In genomic region chr6:79536969-79537747, GRCh38 we compare ENCODE assay signal across 8 cellular contexts. TPM values are rescaled to one million over a fixed set of nuclear protein-coding genes. Genes with fewer than 3 reads are reported as not detected.
DNase-seq lines count a peak whose midpoint lies in the region; ATAC-seq and TF ChIP-seq lines count a peak whose summit lies in the region.

TSS of gene LCA5 (minus strand) at chr6:79537430. CDS start at chr6:79518894, 18,536 bp downstream.

- H3K27me3 ChIP-seq in HUES64 (ENCODE audit: insufficient read depth, low read length) (no peaks in the 10 kb centered on the region), PC-3 (ENCODE audit: low read length) (no peaks in the 10 kb centered on the region), fibroblast of lung (ENCODE audit: control insufficient read depth, insufficient read depth, low read length) (no peaks in the 10 kb centered on the region)

- intact Hi-C loops in PC-3 (cut with micrococcal nuclease): loop anchor here (1.0 to 5.0 kb wide), 4 partner anchors 70 to 460 kb away; partner anchors contain the start of genes HMGN3 and PHIP

- TF ChIP-seq CTCF in PC-3 (conservative IDR thresholded peaks at IDR 0.05; ENCODE audit: low read depth, low read length): no peak
- TF ChIP-seq CTCF in fibroblast of lung (conservative IDR thresholded peaks at IDR 0.05 in 1 of 2, IDR thresholded peaks at IDR 0.05 in 1 of 2; ENCODE audit: low read depth in 1 of 2, low read length in 2 of 2): no peak

- CTCF ChIA-PET in PC-3 (lab: Charles Lee): interaction anchor here (0.7 kb wide), 1 partner anchor 52 kb away, joined by 3 read pairs; no protein-coding TSS in a partner anchor

- peaks cover 19% of the 10 kb centered on the region for H3K27me3 Mint-ChIP-seq in activated T-cell treated with anti-CD3 and anti-CD28 coated beads, Interleukin-2, amount 50 U/mL, for 72 hours (ENCODE audit: low read depth)

- ATAC-seq in GM21528 (IDR thresholded peaks at IDR 0.05; ENCODE audit: low FRiP score, unreplicated experiment): peak; percentile 100
- peak; percentile 95 for ATAC-seq in PC-3
- ATAC-seq in activated T-cell treated with anti-CD3 and anti-CD28 coated beads, Interleukin-2, amount 50 U/mL, for 72 hours (replicated peaks in 1 of 2): peak; percentile 99

- H3K9ac ChIP-seq in HUES64 (ENCODE audit: low read depth, low read length): peak within 1 kb of the TSS; percentile 79
- peak within 1 kb of the TSS; percentile 71 for H3K9ac ChIP-seq in PC-3 (ENCODE audit: low read length)
- H3K9ac ChIP-seq in fibroblast of lung (ENCODE audit: insufficient read depth, low read length): peak within 1 kb of the TSS; percentile 89

- H3F3A ChIP-seq in PC-3 (ENCODE audit: low read length, unreplicated experiment): no peaks in the 10 kb centered on the region

- H3K9me3 Mint-ChIP-seq in activated T-cell treated with anti-CD3 and anti-CD28 coated beads, Interleukin-2, amount 50 U/mL, for 72 hours: no peaks in the 10 kb centered on the region

- no peaks in the 10 kb centered on the region for H4K20me1 ChIP-seq in PC-3 (ENCODE audit: low read length)
- no peaks in the 10 kb centered on the region for H4K20me1 ChIP-seq in fibroblast of lung (ENCODE audit: control insufficient read depth, extremely low read depth, insufficient read depth, low read length)

- no peaks in the 10 kb centered on the region for H3K36me3 Mint-ChIP-seq in activated T-cell treated with anti-CD3 and anti-CD28 coated beads, Interleukin-2, amount 50 U/mL, for 72 hours (ENCODE audit: insufficient read depth in 2 of 2)

- H3K4me3 ChIP-seq in HUES64 (ENCODE audit: low read length) (peak within 1 kb of the TSS; percentile 75), PC-3 (ENCODE audit: low read length) (peak within 1 kb of the TSS; percentile 93), fibroblast of lung (replicated peaks in 1 of 4; ENCODE audit: control extremely low read depth in 1 of 4, insufficient read depth in 1 of 4, low read depth in 3 of 4, low read length in 4 of 4) (peak within 1 kb of the TSS; percentile 80 to 93 (median 86))

- H3K27ac ChIP-seq in HUES64 (ENCODE audit: low read depth, low read length): peak within 1 kb of the TSS; percentile 86
- peak within 1 kb of the TSS; percentile 41 for H3K27ac ChIP-seq in PC-3 (ENCODE audit: low read length)
- peak within 1 kb of the TSS; percentile 93 for H3K27ac ChIP-seq in fibroblast of lung (ENCODE audit: insufficient read depth, low read length)

- H3K4me2 ChIP-seq in PC-3 (ENCODE audit: low read length) (peak within 1 kb of the TSS; percentile 88), fibroblast of lung (ENCODE audit: extremely low read depth, insufficient read depth, low read length) (peak within 1 kb of the TSS; percentile 94)

- no peak within 1 kb of the TSS for H3K27ac Mint-ChIP-seq in activated T-cell treated with anti-CD3 and anti-CD28 coated beads, Interleukin-2, amount 50 U/mL, for 72 hours

- H3K4me1 Mint-ChIP-seq in activated T-cell treated with anti-CD3 and anti-CD28 coated beads, Interleukin-2, amount 50 U/mL, for 72 hours (ENCODE audit: low read depth): no peaks in the 10 kb centered on the region

- DNase-seq in DMS153 treated with DMSO at 0.1 percent for 48 hours (lab: John Stamatoyannopoulos, UW; ENCODE audit: unreplicated experiment) (peak; percentile 100), PC-3 (peak; percentile 92), fibroblast of lung (ENCODE audit: low read depth in 2 of 2) (peak; percentile 97 to 98), myocyte (ENCODE audit: low read depth) (peak; percentile 99)
- DNase-seq in activated T-cell treated with anti-CD3 and anti-CD28 coated beads, Interleukin-2, amount 50 U/mL, for 72 hours: peak; percentile 82 to 89
- DNase-seq in stimulated activated CD8-positive, alpha-beta memory T cell treated with anti-CD3 and anti-CD28 coated beads, Interleukin-7, amount 100 ng/mL, for 24 hours (ENCODE audit: low read depth): peak; percentile 48

- H3K79me2 ChIP-seq in PC-3 (ENCODE audit: low read length): no peaks in the 10 kb centered on the region
- H3K79me2 ChIP-seq in fibroblast of lung (ENCODE audit: control insufficient read depth, insufficient read depth, low read length): no peaks in the 10 kb centered on the region

- POLR2A ChIA-PET in PC-3 (lab: Charles Lee; ENCODE audit: unreplicated experiment): interaction anchor here (0.5 to 0.6 kb wide), 4 partner anchors 8 to 320 kb away, joined by 3 to 6 read pairs (median 4); no protein-coding TSS in a partner anchor

- H3K4me1 ChIP-seq in HUES64 (ENCODE audit: insufficient read depth, low read length) (peaks cover 14% of the 10 kb centered on the region), PC-3 (ENCODE audit: insufficient read depth, low read length) (no peaks in the 10 kb centered on the region), fibroblast of lung (ENCODE audit: control insufficient read depth, extremely low read depth, insufficient read depth, low read length) (no peaks in the 10 kb centered on the region)

- WGBS in HUES64: under 1% methylated on average over 55 of the region's 55 CpGs

- H3K36me3 ChIP-seq in HUES64 (ENCODE audit: insufficient read depth, low read length) (peaks cover 5% of the 10 kb centered on the region; the same call in 1 of the 2 replicates), PC-3 (ENCODE audit: low read depth, low read length) (no peaks in the 10 kb centered on the region), fibroblast of lung (ENCODE audit: control insufficient read depth, insufficient read depth, low read length) (no peaks in the 10 kb centered on the region)

- no peak within 1 kb of the TSS for H3K4me3 Mint-ChIP-seq in activated T-cell treated with anti-CD3 and anti-CD28 coated beads, Interleukin-2, amount 50 U/mL, for 72 hours

- H2AFZ ChIP-seq in PC-3 (ENCODE audit: low read length) (peak within 1 kb of the TSS; percentile 98), fibroblast of lung (ENCODE audit: low read length) (peak within 1 kb of the TSS; percentile 77)

- H3K9me3 ChIP-seq in HUES64 (ENCODE audit: insufficient read depth, low read depth, low read length) (no peaks in the 10 kb centered on the region), PC-3 (ENCODE audit: low read length) (no peaks in the 10 kb centered on the region), fibroblast of lung (ENCODE audit: control insufficient read depth, insufficient read depth, low read depth, low read length) (no peaks in the 10 kb centered on the region)

- H3K9me2 ChIP-seq in PC-3 (replicated peaks; ENCODE audit: low read length): no peaks in the 10 kb centered on the region

- BruUV-seq in PC-3 (replicated peaks; lab: Mats Ljungman, UMichigan): no TSS peak

RNA-seq across cellular contexts. Expression of gene LCA5, which starts in this region (rescaled TPM):
- 2.0 TPM for polyA plus RNA-seq in HUES64 (2013, experiment 1 of 2)
- 2.6 TPM for polyA plus RNA-seq in HUES64 (2013, experiment 2 of 2)
- total RNA-seq in PC-3 (2014; rRNA removed) (0.73 and 0.86 TPM in 2 replicates), fibroblast of lung (5.6 and 7.8 TPM in 2 replicates), myocyte (7.4 and 9.0 TPM in 2 replicates)
- total RNA-seq in activated T-cell treated with anti-CD3 and anti-CD28 coated beads, Interleukin-2, amount 50 U/mL, for 72 hours: under 1 TPM; 0.23 to 0.58 TPM
- polyA plus RNA-seq in fibroblast of lung: 1.9 and 3.3 TPM in 2 replicates
- 1.8 and 2.9 TPM in 2 replicates for polyA plus RNA-seq in fibroblast of lung (2012)
- 0.96 TPM in 1 of 2 replicates, not detected in the other for polyA minus RNA-seq in fibroblast of lung (ENCODE audit: low replicate concordance)
- polyA plus RNA-seq in myocyte (2012): 1.8 TPM

Comparison
In these comparisons a context has a peak if more than half of its experiments do, and no peak if none do; other contexts are left out.
1. Peak in every context shown above with its lines: DNase-seq, ATAC-seq, H3K4me3 ChIP-seq and H3K27ac ChIP-seq.
2. Peak in DNase-seq, ATAC-seq, H3K4me3 ChIP-seq, H3K27ac ChIP-seq, H3K9ac ChIP-seq and H3K4me2 ChIP-seq in PC-3; RNA of the gene not detected or under 1 TPM.
3. Peak in DNase-seq and ATAC-seq in activated T-cell treated with anti-CD3 and anti-CD28 coated beads, Interleukin-2, amount 50 U/mL, for 72 hours; RNA of the gene not detected or under 1 TPM.
4. DNase-seq: peak in every context shown above with its lines; median percentile 100 in DMS153 treated with DMSO at 0.1 percent for 48 hours; 99 in myocyte; 98 in fibroblast of lung; 92 in PC-3; 86 in activated T-cell treated with anti-CD3 and anti-CD28 coated beads, Interleukin-2, amount 50 U/mL, for 72 hours; 48 in stimulated activated CD8-positive, alpha-beta memory T cell treated with anti-CD3 and anti-CD28 coated beads, Interleukin-7, amount 100 ng/mL, for 24 hours.
5. H3K27ac ChIP-seq: peak in every context shown above with its lines; median percentile 93 in fibroblast of lung; 86 in HUES64; 41 in PC-3.